Comparison of ENCODE assay signal across 19 cellular contexts in genomic region chr11:112830255-112830654, GRCh38.
"Had no signal": no experiment of that assay in that cellular context is flagged by ENCODE, and none has a peak within 500 bp of the region (broad histone marks: within the 10 kb centered on the region; RNA-seq: fewer than 3 reads in every experiment).

No MANE protein-coding gene starts in this region.

- DNase-seq: activated CD4-positive, alpha-beta memory T cell treated with anti-CD3 and anti-CD28 coated beads for 36 hours; activated CD4-positive, alpha-beta T cell treated with anti-CD3 and anti-CD28 coated beads for 36 hours; activated CD4-positive, alpha-beta T cell treated with anti-CD3 and anti-CD28 coated beads, Interleukin-2, amount 10 ng/mL, durations not matched to agents 24 days and 14 days; activated CD4-positive, CD25-positive, alpha-beta regulatory T cell; activated CD4-positive, CD25-positive, alpha-beta regulatory T cell treated with anti-CD3 and anti-CD28 coated beads, Interleukin-2, amount 50 U/mL, for 72 hours; activated CD8-positive, alpha-beta memory T cell treated with anti-CD3 and anti-CD28 coated beads, Interleukin-2, amount 10 ng/mL, durations not matched to agents 7 days and 5 days; activated CD8-positive, alpha-beta memory T cell treated with anti-CD3 and anti-CD28 coated beads, Interleukin-2, amount 50 U/mL, for 4 hours; activated CD8-positive, alpha-beta T cell treated with anti-CD3 and anti-CD28 coated beads, Interleukin-2, amount 10 ng/mL, durations not matched to agents 7 days and 5 days; activated gamma-delta T cell; activated naive CD4-positive, alpha-beta T cell treated with anti-CD3 and anti-CD28 coated beads, Interleukin-2, amount 50 U/mL, for 16 hours; activated naive CD4-positive, alpha-beta T cell treated with Interleukin-2 at 50 U/mL for 16 hours; activated T-cell treated with anti-CD3 and anti-CD28 coated beads, Interleukin-2, amount 50 U/mL, for 1 hour; activated T-cell treated with anti-CD3 and anti-CD28 coated beads, Interleukin-2, amount 50 U/mL, for 48 hours; amniotic stem cell; anterior cingulate cortex; brain microvascular endothelial cell; effector CD8-positive, alpha-beta T cell; foreskin fibroblast; T-helper 2 cell had no signal

- H3K36me3 ChIP-seq: brain microvascular endothelial cell had no signal

- H3K27ac ChIP-seq: brain microvascular endothelial cell had no signal

- H3K27me3 ChIP-seq: brain microvascular endothelial cell had no signal
